In genomic region chr9:121268598-121269029, GRCh38 we compare ENCODE assay signal across 8 cellular contexts. TPM values are rescaled to one million over a fixed set of nuclear protein-coding genes. Genes with fewer than 3 reads are reported as not detected.
DNase-seq lines count a peak whose midpoint lies in the region; ATAC-seq and TF ChIP-seq lines count a peak whose summit lies in the region.

No MANE protein-coding gene starts in this region.

- no peaks in the 10 kb centered on the region for H3K79me2 ChIP-seq in DOHH2 (ENCODE audit: control insufficient read depth, low read length)

- H4K20me1 ChIP-seq in DOHH2 (ENCODE audit: control insufficient read depth, insufficient read depth, low read depth, low read length) = peaks cover 6% of the 10 kb centered on the region; the same call in 1 of the 2 replicates

- no peaks in the 10 kb centered on the region for H3F3A ChIP-seq in DOHH2 (ENCODE audit: control insufficient read depth, insufficient read depth)

- H3K27ac ChIP-seq in DOHH2 (ENCODE audit: low read depth, low read length) = no peak overlapping the region
- peak overlapping the region; percentile 65 for H3K27ac ChIP-seq in SJSA1
- peak overlapping the region; percentile 89 to 98 (median 95) for H3K27ac ChIP-seq in esophagus squamous epithelium

- peak overlapping the region; percentile 91 for H3K4me2 ChIP-seq in DOHH2 (ENCODE audit: low read length)

- H3K27me3 ChIP-seq in DOHH2 (ENCODE audit: control insufficient read depth, low read length) = peaks cover 16% of the 10 kb centered on the region
- no peaks in the 10 kb centered on the region for H3K27me3 ChIP-seq in SJSA1 (replicated peaks)
- no peaks in the 10 kb centered on the region for H3K27me3 ChIP-seq in esophagus squamous epithelium

- intact Hi-C loops in esophagus squamous epithelium (cut with DNase I) = loop anchor here (5.0 kb wide), 1 partner anchor 56 kb away; no protein-coding TSS in a partner anchor

- no peaks in the 10 kb centered on the region for H3K36me3 ChIP-seq in DOHH2 (ENCODE audit: control insufficient read depth, low read length)
- H3K36me3 ChIP-seq in SJSA1 = peaks cover 8% of the 10 kb centered on the region
- peaks cover 0 to 11% (median 0%) of the 10 kb centered on the region in 3 donors for H3K36me3 ChIP-seq in esophagus squamous epithelium

- TF ChIP-seq POLR2A in esophagus squamous epithelium (IDR thresholded peaks at IDR 0.05) = no peak

- 3 to 4% methylated on average over 4 to 5 of the region's 5 CpGs for WGBS in esophagus squamous epithelium, 2 donors

- H3K9me3 ChIP-seq in DOHH2 (ENCODE audit: control insufficient read depth, insufficient read depth, low read length) = no peaks in the 10 kb centered on the region
- H3K9me3 ChIP-seq in SJSA1 (replicated peaks) = no peaks in the 10 kb centered on the region
- no peaks in the 10 kb centered on the region for H3K9me3 ChIP-seq in esophagus squamous epithelium

- ATAC-seq in omental fat pad (ENCODE audit: low FRiP score) = peak; percentile 25

- no peak for TF ChIP-seq CTCF in DOHH2 (IDR thresholded peaks at IDR 0.05; ENCODE audit: low read depth, low read length, poor library complexity, severe bottlenecking)
- TF ChIP-seq CTCF in HFF-Myc (IDR thresholded peaks at IDR 0.05; ENCODE audit: low read depth, low read length, missing control alignments) = no peak
- TF ChIP-seq CTCF in esophagus squamous epithelium (IDR thresholded peaks at IDR 0.05) = no peak
- no peak for TF ChIP-seq CTCF in omental fat pad (IDR thresholded peaks at IDR 0.05)

- peak overlapping the region; percentile 82 for H3K4me3 ChIP-seq in DOHH2 (ENCODE audit: low read length)
- peak overlapping the region; percentile 86 for H3K4me3 ChIP-seq in HFF-Myc (replicated peaks; ENCODE audit: low read depth, low read length)
- H3K4me3 ChIP-seq in SJSA1 = peak overlapping the region; percentile 64
- peak overlapping the region; percentile 85 to 99 (median 90) for H3K4me3 ChIP-seq in esophagus squamous epithelium

- H3K4me1 ChIP-seq in DOHH2 (ENCODE audit: control insufficient read depth, low read length) (peaks cover 14% of the 10 kb centered on the region), SJSA1 (replicated peaks) (peaks cover 43% of the 10 kb centered on the region), esophagus squamous epithelium (peaks cover 35 to 72% (median 44%) of the 10 kb centered on the region in 3 donors)

- no peaks in the 10 kb centered on the region for H3K9me2 ChIP-seq in DOHH2 (replicated peaks; ENCODE audit: control insufficient read depth, low read length)

- DNase-seq in HFF-Myc (ENCODE audit: extremely low read depth, low read depth) = no peak
- DNase-seq in SJSA1 (ENCODE audit: low read depth in 1 of 2, low spot score in 2 of 2) = peak in 1 of 2 experiments; percentile 41
- DNase-seq in esophagus squamous epithelium (lab: John Stamatoyannopoulos, UW) = no peak
- no peak for DNase-seq in omental fat pad (ENCODE audit: low spot score)
- no peak for DNase-seq in amniotic stem cell (lab: John Stamatoyannopoulos, UW)
- DNase-seq in DMS114 treated with DMSO at 0.1 percent for 48 hours (lab: John Stamatoyannopoulos, UW; ENCODE audit: unreplicated experiment) = no peak
- no peak for DNase-seq in activated CD8-positive, alpha-beta memory T cell treated with anti-CD3 and anti-CD28 coated beads, Interleukin-2, amount 50 U/mL, for 48 hours

RNA-seq across cellular contexts. Expression of gene GSN, which starts 0.7 kb away (rescaled TPM):
- total RNA-seq in SJSA1 (2014; rRNA removed; shearing (Covaris generic)) = 284 and 331 TPM in 2 replicates
- 1,000 to 10,000 TPM in 2 of 4 donors, 100 to 1,000 TPM in 2; 287 to 1,151 (median 926) TPM for total RNA-seq in esophagus squamous epithelium
- 1,000 to 10,000 TPM; 3,140 to 6,734 (median 4,294) TPM for total RNA-seq in omental fat pad
